In the genomic region with DNA sequence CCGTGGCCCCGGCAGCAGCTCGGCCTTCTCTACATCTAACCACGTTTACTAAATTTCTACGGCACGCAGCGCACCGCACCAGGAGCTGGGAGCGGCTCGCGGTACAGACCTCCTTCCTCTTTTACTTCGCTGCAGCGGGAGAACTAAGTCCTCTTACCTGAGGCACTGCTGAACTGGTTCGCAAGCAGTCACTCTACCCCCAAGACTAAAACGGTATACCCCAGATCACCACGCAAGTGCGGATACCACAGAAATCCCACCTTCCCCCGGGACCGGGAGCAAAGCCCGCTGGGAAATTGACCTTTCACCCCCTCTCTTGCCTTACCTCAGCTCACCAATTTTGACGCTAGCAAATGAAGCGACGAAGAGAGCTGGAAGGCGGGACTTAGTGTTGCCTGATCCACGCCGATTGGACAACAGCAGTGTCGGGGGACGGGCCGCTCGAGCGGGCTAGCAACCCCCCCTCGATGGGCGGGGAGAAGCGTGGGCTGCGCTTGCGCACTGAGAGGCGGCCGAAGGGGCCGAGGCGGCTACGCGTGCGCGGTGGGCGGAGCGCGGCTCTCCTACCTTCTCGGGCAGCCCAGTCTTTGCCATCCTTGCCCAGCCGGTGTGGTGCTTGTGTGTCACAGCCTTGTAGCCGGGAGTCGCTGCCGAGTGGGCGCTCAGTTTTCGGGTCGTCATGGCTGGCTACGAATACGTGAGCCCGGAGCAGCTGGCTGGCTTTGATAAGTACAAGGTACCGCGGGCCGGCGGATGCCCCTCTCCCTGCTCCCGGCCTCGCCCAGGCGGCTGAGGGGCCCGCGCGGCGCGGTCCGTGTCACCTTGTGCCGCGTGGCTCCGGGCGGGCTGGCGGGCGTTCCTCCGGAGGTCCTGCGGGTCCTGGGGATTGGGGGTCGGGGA, we compare ENCODE assay signal across 8 cellular contexts. TPM values are rescaled to one million over a fixed set of nuclear protein-coding genes. Genes with fewer than 3 reads are reported as not detected.
A peak's percentile ranks its signal among the peaks of the same experiment; 100 is the strongest.
DNase-seq lines count a peak whose midpoint lies in the region; ATAC-seq, FAIRE-seq and TF ChIP-seq lines count a peak whose summit lies in the region.

A gene with protein sequence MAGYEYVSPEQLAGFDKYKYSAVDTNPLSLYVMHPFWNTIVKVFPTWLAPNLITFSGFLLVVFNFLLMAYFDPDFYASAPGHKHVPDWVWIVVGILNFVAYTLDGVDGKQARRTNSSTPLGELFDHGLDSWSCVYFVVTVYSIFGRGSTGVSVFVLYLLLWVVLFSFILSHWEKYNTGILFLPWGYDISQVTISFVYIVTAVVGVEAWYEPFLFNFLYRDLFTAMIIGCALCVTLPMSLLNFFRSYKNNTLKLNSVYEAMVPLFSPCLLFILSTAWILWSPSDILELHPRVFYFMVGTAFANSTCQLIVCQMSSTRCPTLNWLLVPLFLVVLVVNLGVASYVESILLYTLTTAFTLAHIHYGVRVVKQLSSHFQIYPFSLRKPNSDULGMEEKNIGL (plus strand): TSS at position 590 of the 900 bp plus-strand sequence. CDS start 90 bp downstream, at position 680.

- peak within 1 kb of the TSS; percentile 98 for H3K4me3 ChIP-seq in choroid plexus epithelial cell (ENCODE audit: low read depth, low read length)
- peak within 1 kb of the TSS; percentile 95 to 96 for H3K4me3 ChIP-seq in kidney (ENCODE audit: low read length in 2 of 2)

- H3K27ac ChIP-seq in kidney (ENCODE audit: low read depth in 2 of 2, low read length in 2 of 2): peak within 1 kb of the TSS; percentile 95 to 97

- intact Hi-C loops in kidney (cut with DNase I): no loop called here

- peaks cover 5 to 18% of the 10 kb centered on the region in 2 donors for H3K4me1 ChIP-seq in kidney (ENCODE audit: control insufficient read depth in 1 of 2, insufficient read depth in 1 of 2, low read depth in 1 of 2, low read length in 2 of 2)

- peak; percentile 97 to 98 for DNase-seq in AML-193 (lab: John Stamatoyannopoulos, UW)
- DNase-seq in NCI-H510A treated with DMSO at 0.1 percent for 48 hours (lab: John Stamatoyannopoulos, UW): peak; percentile 99
- DNase-seq in activated CD4-positive, alpha-beta T cell treated with anti-CD3 and anti-CD28 coated beads for 24 hours (ENCODE audit: low read depth in 2 of 2): peak; percentile 98 to 99
- DNase-seq in choroid plexus epithelial cell (ENCODE audit: low read depth): peak; percentile 100
- peak; percentile 99 for DNase-seq in kidney
- DNase-seq in stimulated activated CD4-positive, alpha-beta T cell treated with anti-CD3 and anti-CD28 coated beads, Interleukin-15, amount 100 ng/mL, for 24 hours: peak; percentile 99

- H3K9me3 ChIP-seq in kidney (ENCODE audit: control insufficient read depth in 1 of 2, low read length in 2 of 2): no peaks in the 10 kb centered on the region

- peak; percentile 85 for TF ChIP-seq POLR2A in GM19193 (IDR thresholded peaks at IDR 0.05; ENCODE audit: extremely low read depth, insufficient read depth, insufficient read length)

- peak within 1 kb of the TSS; percentile 90 to 100 for H3K9ac ChIP-seq in kidney (ENCODE audit: low read length in 2 of 2)

- TF ChIP-seq CTCF in choroid plexus epithelial cell (conservative IDR thresholded peaks at IDR 0.05; ENCODE audit: low read depth, low read length): no peak
- no peak for TF ChIP-seq CTCF in kidney (IDR thresholded peaks at IDR 0.05; ENCODE audit: borderline replicate concordance, extremely low read depth, insufficient read depth)

- no peaks in the 10 kb centered on the region for H3K36me3 ChIP-seq in kidney (ENCODE audit: control insufficient read depth in 1 of 2, insufficient read depth in 2 of 2, low read length in 2 of 2)

- peak; percentile 93 for ATAC-seq in HG03439 (IDR thresholded peaks at IDR 0.05; ENCODE audit: unreplicated experiment)

- FAIRE-seq in kidney (lab: Jason Lieb, UNC): peak; percentile 82

RNA-seq across cellular contexts. Expression of the gene that starts here (rescaled TPM):
- 23.7 TPM for total RNA-seq in kidney
- 5.3 TPM for polyA plus RNA-seq in kidney (ENCODE audit: insufficient read depth, low read depth, low replicate concordance)

Comparison
In these comparisons a context has a peak if more than half of its experiments do, and no peak if none do; other contexts are left out.
1. Peak in every context shown above with its lines: DNase-seq, ATAC-seq, H3K4me3 ChIP-seq and H3K27ac ChIP-seq.